ENCODE assay signal across 1 cellular context in genomic region chr12:56266634-56267442, GRCh38.
TF ChIP-seq lines count a peak whose summit lies in the region.

TSS of gene COQ10A (plus strand) at chr12:56266942. CDS start at chr12:56267119, 177 bp downstream.

TF ChIP-seq in HEK293, 187 proteins besides CTCF, POLR2A, EP300 and RAD21 (continued from another document and continues in another):
- TF ChIP-seq ZNF335 (tag by site-specific recombination; conservative IDR thresholded peaks at IDR 0.05) (peak; percentile 93), ZNF544 (tag by site-specific recombination; IDR thresholded peaks at IDR 0.05) (no peak), ZNF248 (tag by site-specific recombination; IDR thresholded peaks at IDR 0.05) (no peak), GLIS1 (tag by site-specific recombination; IDR thresholded peaks at IDR 0.05) (peak; percentile 71), ZNF274 (IDR thresholded peaks at IDR 0.05; ENCODE audit: low read length) (no peak), ZNF274 (tag by site-specific recombination; IDR thresholded peaks at IDR 0.05; ENCODE audit: borderline replicate concordance) (no peak), ZNF629 (tag by site-specific recombination; IDR thresholded peaks at IDR 0.05) (peak; percentile 94), ZNF221 (tag by site-specific recombination; IDR thresholded peaks at IDR 0.05; ENCODE audit: borderline replicate concordance) (no peak), ZNF785 (tag by site-specific recombination; IDR thresholded peaks at IDR 0.05) (no peak), ZNF416 (tag by site-specific recombination; IDR thresholded peaks at IDR 0.05) (no peak), ZNF518A (tag by site-specific recombination; conservative IDR thresholded peaks at IDR 0.05; ENCODE audit: low read depth) (no peak), ZNF302 (tag by site-specific recombination; IDR thresholded peaks at IDR 0.05; ENCODE audit: low read depth) (no peak), ZNF175 (tag by site-specific recombination; IDR thresholded peaks at IDR 0.05) (no peak), KLF16 (tag by site-specific recombination; IDR thresholded peaks at IDR 0.05) (0 out of 2 replicates have a peak, but pooled peaks have one; percentile 60), ZBTB20 (tag by site-specific recombination; IDR thresholded peaks at IDR 0.05) (peak; percentile 93), ZNF341 (tag by site-specific recombination; IDR thresholded peaks at IDR 0.05; ENCODE audit: low read depth) (peak; percentile 92), ZNF830 (tag by site-specific recombination; IDR thresholded peaks at IDR 0.05; ENCODE audit: low read depth) (no peak), SCRT1 (tag by site-specific recombination; IDR thresholded peaks at IDR 0.05; ENCODE audit: borderline replicate concordance) (peak; percentile 98), ZNF580 (tag by site-specific recombination; IDR thresholded peaks at IDR 0.05) (peak; percentile 89), ZNF623 (tag by site-specific recombination; IDR thresholded peaks at IDR 0.05) (no peak), ZNF148 (tag by site-specific recombination; IDR thresholded peaks at IDR 0.05; ENCODE audit: borderline replicate concordance) (no peak), ZFP3 (tag by site-specific recombination; IDR thresholded peaks at IDR 0.05; ENCODE audit: low read depth) (no peak), ZSCAN5A (tag by site-specific recombination; IDR thresholded peaks at IDR 0.05) (0 out of 2 replicates have a peak, but pooled peaks have one; percentile 80), ZFHX2 (tag by site-specific recombination; conservative IDR thresholded peaks at IDR 0.05) (peak; percentile 31; the same call in 1 of the 2 replicates), ZNF776 (tag by site-specific recombination; IDR thresholded peaks at IDR 0.05; ENCODE audit: borderline replicate concordance) (no peak), REPIN1 (tag by site-specific recombination; IDR thresholded peaks at IDR 0.05; ENCODE audit: low read depth) (no peak), ZNF350 (tag by site-specific recombination; IDR thresholded peaks at IDR 0.05) (no peak), ZNF837 (tag by site-specific recombination; IDR thresholded peaks at IDR 0.05) (no peak), ZNF239 (tag by site-specific recombination; IDR thresholded peaks at IDR 0.05) (no peak)
- TF ChIP-seq, protein P1, sequence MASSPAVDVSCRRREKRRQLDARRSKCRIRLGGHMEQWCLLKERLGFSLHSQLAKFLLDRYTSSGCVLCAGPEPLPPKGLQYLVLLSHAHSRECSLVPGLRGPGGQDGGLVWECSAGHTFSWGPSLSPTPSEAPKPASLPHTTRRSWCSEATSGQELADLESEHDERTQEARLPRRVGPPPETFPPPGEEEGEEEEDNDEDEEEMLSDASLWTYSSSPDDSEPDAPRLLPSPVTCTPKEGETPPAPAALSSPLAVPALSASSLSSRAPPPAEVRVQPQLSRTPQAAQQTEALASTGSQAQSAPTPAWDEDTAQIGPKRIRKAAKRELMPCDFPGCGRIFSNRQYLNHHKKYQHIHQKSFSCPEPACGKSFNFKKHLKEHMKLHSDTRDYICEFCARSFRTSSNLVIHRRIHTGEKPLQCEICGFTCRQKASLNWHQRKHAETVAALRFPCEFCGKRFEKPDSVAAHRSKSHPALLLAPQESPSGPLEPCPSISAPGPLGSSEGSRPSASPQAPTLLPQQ (tag by site-specific recombination; IDR thresholded peaks at IDR 0.05): peak; percentile 91
- TF ChIP-seq, protein P2, sequence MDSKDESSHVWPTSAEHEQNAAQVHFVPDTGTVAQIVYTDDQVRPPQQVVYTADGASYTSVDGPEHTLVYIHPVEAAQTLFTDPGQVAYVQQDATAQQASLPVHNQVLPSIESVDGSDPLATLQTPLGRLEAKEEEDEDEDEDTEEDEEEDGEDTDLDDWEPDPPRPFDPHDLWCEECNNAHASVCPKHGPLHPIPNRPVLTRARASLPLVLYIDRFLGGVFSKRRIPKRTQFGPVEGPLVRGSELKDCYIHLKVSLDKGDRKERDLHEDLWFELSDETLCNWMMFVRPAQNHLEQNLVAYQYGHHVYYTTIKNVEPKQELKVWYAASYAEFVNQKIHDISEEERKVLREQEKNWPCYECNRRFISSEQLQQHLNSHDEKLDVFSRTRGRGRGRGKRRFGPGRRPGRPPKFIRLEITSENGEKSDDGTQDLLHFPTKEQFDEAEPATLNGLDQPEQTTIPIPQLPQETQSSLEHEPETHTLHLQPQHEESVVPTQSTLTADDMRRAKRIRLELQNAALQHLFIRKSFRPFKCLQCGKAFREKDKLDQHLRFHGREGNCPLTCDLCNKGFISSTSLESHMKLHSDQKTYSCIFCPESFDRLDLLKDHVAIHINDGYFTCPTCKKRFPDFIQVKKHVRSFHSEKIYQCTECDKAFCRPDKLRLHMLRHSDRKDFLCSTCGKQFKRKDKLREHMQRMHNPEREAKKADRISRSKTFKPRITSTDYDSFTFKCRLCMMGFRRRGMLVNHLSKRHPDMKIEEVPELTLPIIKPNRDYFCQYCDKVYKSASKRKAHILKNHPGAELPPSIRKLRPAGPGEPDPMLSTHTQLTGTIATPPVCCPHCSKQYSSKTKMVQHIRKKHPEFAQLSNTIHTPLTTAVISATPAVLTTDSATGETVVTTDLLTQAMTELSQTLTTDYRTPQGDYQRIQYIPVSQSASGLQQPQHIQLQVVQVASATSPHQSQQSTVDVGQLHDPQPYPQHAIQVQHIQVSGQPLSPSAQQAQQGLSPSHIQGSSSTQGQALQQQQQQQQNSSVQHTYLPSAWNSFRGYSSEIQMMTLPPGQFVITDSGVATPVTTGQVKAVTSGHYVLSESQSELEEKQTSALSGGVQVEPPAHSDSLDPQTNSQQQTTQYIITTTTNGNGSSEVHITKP (tag by site-specific recombination; IDR thresholded peaks at IDR 0.05): peak; percentile 92
- TF ChIP-seq, protein P3, sequence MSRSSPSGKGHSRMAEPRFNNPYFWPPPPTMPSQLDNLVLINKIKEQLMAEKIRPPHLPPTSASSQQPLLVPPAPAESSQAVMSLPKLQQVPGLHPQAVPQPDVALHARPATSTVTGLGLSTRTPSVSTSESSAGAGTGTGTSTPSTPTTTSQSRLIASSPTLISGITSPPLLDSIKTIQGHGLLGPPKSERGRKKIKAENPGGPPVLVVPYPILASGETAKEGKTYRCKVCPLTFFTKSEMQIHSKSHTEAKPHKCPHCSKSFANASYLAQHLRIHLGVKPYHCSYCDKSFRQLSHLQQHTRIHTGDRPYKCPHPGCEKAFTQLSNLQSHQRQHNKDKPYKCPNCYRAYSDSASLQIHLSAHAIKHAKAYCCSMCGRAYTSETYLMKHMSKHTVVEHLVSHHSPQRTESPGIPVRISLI (tag by site-specific recombination; IDR thresholded peaks at IDR 0.05): no peak
- TF ChIP-seq, protein P4, sequence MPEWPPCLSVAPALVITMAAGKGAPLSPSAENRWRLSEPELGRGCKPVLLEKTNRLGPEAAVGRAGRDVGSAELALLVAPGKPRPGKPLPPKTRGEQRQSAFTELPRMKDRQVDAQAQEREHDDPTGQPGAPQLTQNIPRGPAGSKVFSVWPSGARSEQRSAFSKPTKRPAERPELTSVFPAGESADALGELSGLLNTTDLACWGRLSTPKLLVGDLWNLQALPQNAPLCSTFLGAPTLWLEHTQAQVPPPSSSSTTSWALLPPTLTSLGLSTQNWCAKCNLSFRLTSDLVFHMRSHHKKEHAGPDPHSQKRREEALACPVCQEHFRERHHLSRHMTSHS (tag by site-specific recombination; IDR thresholded peaks at IDR 0.05): no peak
- TF ChIP-seq, protein P5, sequence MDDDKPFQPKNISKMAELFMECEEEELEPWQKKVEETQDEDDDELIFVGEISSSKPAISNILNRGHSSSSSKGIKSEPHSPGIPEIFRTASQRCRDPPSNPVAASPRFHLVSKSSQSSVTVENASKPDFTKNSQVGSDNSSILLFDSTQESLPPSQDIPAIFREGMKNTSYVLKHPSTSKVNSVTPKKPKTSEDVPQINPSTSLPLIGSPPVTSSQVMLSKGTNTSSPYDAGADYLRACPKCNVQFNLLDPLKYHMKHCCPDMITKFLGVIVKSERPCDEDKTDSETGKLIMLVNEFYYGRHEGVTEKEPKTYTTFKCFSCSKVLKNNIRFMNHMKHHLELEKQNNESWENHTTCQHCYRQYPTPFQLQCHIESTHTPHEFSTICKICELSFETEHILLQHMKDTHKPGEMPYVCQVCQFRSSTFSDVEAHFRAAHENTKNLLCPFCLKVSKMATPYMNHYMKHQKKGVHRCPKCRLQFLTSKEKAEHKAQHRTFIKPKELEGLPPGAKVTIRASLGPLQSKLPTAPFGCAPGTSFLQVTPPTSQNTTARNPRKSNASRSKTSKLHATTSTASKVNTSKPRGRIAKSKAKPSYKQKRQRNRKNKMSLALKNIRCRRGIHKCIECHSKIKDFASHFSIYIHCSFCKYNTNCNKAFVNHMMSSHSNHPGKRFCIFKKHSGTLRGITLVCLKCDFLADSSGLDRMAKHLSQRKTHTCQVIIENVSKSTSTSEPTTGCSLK (tag by site-specific recombination; IDR thresholded peaks at IDR 0.05): no peak
